14 cellular contexts compared by ENCODE assay signal in the genomic region with DNA sequence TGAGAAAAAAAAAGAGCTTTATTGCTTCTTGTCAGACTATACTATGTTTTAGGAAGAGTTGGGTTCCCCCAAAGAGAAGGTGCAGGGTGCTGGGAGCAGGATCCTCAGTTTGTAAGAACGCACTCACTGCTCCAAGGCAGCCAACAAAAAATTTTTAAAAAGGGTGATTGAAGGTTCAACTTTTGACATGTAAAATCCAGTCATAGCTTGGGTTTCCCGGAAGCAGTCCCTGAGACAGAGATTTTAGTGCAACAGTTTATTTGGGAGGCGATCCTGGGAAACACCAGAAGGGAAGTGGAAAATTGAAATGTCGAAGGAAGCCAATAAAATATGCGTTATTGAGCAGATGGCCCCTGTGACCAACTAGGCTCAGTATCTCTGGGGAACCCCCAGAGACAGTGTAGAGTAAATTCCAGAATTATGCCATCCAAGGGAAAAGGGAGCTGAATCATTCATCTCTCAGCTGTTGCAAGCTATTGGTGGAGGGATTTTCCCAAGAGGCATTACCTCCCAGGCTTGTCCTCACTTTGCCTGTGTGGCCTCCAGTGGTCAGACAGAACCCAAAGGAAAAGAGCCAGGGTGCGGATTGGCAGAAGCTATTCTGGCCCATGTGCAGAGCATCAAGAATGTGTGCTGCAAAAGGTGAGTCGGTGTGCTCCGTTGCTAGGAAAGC.
DNase-seq lines count a peak whose midpoint lies in the region; ATAC-seq, FAIRE-seq and TF ChIP-seq lines count a peak whose summit lies in the region.
"Had no signal": no experiment of that assay in that cellular context is flagged by ENCODE, and none has a peak within 500 bp of the region (broad histone marks: within the 10 kb centered on the region; RNA-seq: fewer than 3 reads in every experiment).

No MANE protein-coding gene starts in this region.

- no peak overlapping the region for H3K4me2 ChIP-seq in GM23248 (ENCODE audit: unreplicated experiment)
- no peak overlapping the region for H3K4me2 ChIP-seq in K562 (ENCODE audit: insufficient read depth, low read length)

- no TSS peak for BruUV-seq in K562 (replicated peaks; lab: Mats Ljungman, UMichigan)

- DNase-seq in GM23248, result peak; percentile 64
- no peak for DNase-seq in K562 (ENCODE audit: extremely low read depth in 1 of 4, low spot score in 3 of 4)
- peak; percentile 37 for DNase-seq in kidney glomerular epithelial cell (lab: John Stamatoyannopoulos, UW)
- DNase-seq in skeletal muscle cell (ENCODE audit: low read depth), result peak; percentile 12
- DNase-seq in T-helper 2 cell treated with Interferon-gamma antibody and Interleukin-4, amounts not matched to agents 5 μg/mL and 100 μg/mL, for 36 hours (ENCODE audit: low spot score), result no peak
- no peak for DNase-seq in activated naive CD4-positive, alpha-beta T cell treated with Interleukin-2 at 50 U/mL for 16 hours
- DNase-seq in AML-193 (lab: John Stamatoyannopoulos, UW), result no peak
- DNase-seq: activated naive CD4-positive, alpha-beta T cell treated with anti-CD3 and anti-CD28 coated beads, Interleukin-2, amount 50 U/mL, for 16 hours; caudate nucleus; hypothalamus; occipital lobe had no signal

- no peaks in the 10 kb centered on the region for H3F3A ChIP-seq in GM23248 (ENCODE audit: insufficient read depth)

- in situ Hi-C loops in GM23248 (cut with MboI), result no loop called here
- in situ Hi-C loops in K562 (cut with MboI), result no loop called here

- H3K9me3 Mint-ChIP-seq in T-helper 2 cell treated with Interferon-gamma antibody and Interleukin-4, amounts not matched to agents 5 μg/mL and 100 μg/mL, for 36 hours, result no peaks in the 10 kb centered on the region

- CTCF ChIA-PET in K562 (lab: Yijun Ruan, JAX; ENCODE audit: low intra/inter-chr PET ratio), result no interaction called here

- H3K27ac Mint-ChIP-seq in T-helper 2 cell treated with Interferon-gamma antibody and Interleukin-4, amounts not matched to agents 5 μg/mL and 100 μg/mL, for 36 hours, result no peak overlapping the region

- H3K36me3 Mint-ChIP-seq in T-helper 2 cell treated with Interferon-gamma antibody and Interleukin-4, amounts not matched to agents 5 μg/mL and 100 μg/mL, for 36 hours (ENCODE audit: low read depth), result no peaks in the 10 kb centered on the region

- H3K9me1 ChIP-seq in K562 (ENCODE audit: control insufficient read depth, insufficient read depth, low read length), result no peaks in the 10 kb centered on the region

- H3K4me1 ChIP-seq in GM23248 (ENCODE audit: insufficient read depth) (peaks cover 10% of the 10 kb centered on the region), K562 (replicated peaks in 1 of 2; ENCODE audit: control insufficient read depth in 2 of 2, insufficient read depth in 2 of 2, low read length in 2 of 2) (peaks cover 5 to 7% of the 10 kb centered on the region in 2 experiments; a peak in 4 of 5 replicates)

- H2AFZ ChIP-seq in GM23248 (no peak overlapping the region), K562 (ENCODE audit: low read depth, low read length) (0 out of 2 replicates have a peak overlapping the region, but pooled peaks have one; percentile 40)

- ATAC-seq in K562, result no peak; the same call in 2 of the 3 replicates
- no peak for ATAC-seq in HG02759 (IDR thresholded peaks at IDR 0.05; ENCODE audit: unreplicated experiment)

- H3K27me3 ChIP-seq in GM23248 (replicated peaks; ENCODE audit: insufficient read depth) (no peaks in the 10 kb centered on the region), K562 (ENCODE audit: control insufficient read depth in 2 of 2, insufficient read depth in 2 of 2, low read length in 2 of 2) (no peaks in the 10 kb centered on the region)

- FAIRE-seq in K562 (lab: Jason Lieb, UNC), result no peak
- FAIRE-seq: D721Med, endometrium had no signal

- TF ChIP-seq POLR2A in K562 (conservative IDR thresholded peaks at IDR 0.05), result no peak

- H3K4me3 ChIP-seq in GM23248 (no peak overlapping the region), K562 (no peak overlapping the region), skeletal muscle cell (ENCODE audit: low read depth, low read length) (no peak overlapping the region)

- TF ChIP-seq RAD21 in K562 (CRISPR knock-in tag; conservative IDR thresholded peaks at IDR 0.05 in 1 of 2, IDR thresholded peaks at IDR 0.05 in 1 of 2), result no peak

- H3K9me3 ChIP-seq in GM23248 (ENCODE audit: low read depth) (no peaks in the 10 kb centered on the region), K562 (replicated peaks; ENCODE audit: control insufficient read depth, insufficient read depth, low read depth, low read length) (no peaks in the 10 kb centered on the region)

- intact Hi-C loops in K562 (cut with micrococcal nuclease), result no loop called here

- no peak for TF ChIP-seq CTCF in K562 (IDR thresholded peaks at IDR 0.05 in 2 of 3, conservative IDR thresholded peaks at IDR 0.05 in 1 of 3; ENCODE audit: insufficient read depth in 2 of 3, low read depth in 1 of 3, low read length in 3 of 3)

- TF ChIP-seq EP300 in K562 (IDR thresholded peaks at IDR 0.05; ENCODE audit: low read length), result no peak

- H3K4me3 Mint-ChIP-seq in T-helper 2 cell treated with Interferon-gamma antibody and Interleukin-4, amounts not matched to agents 5 μg/mL and 100 μg/mL, for 36 hours, result no peak overlapping the region

- POLR2A ChIA-PET in K562 (lab: Yijun Ruan, JAX), result interaction anchor here (1.6 kb wide), 1 partner anchor 73 kb away, joined by 7 read pairs; the partner anchor contains the start of gene HS3ST3B1

- H3K4me1 Mint-ChIP-seq in T-helper 2 cell treated with Interferon-gamma antibody and Interleukin-4, amounts not matched to agents 5 μg/mL and 100 μg/mL, for 36 hours (ENCODE audit: low read depth), result no peaks in the 10 kb centered on the region

- no peaks in the 10 kb centered on the region for H3K27me3 Mint-ChIP-seq in T-helper 2 cell treated with Interferon-gamma antibody and Interleukin-4, amounts not matched to agents 5 μg/mL and 100 μg/mL, for 36 hours (ENCODE audit: low read depth)

- H3K9ac ChIP-seq in GM23248 (no peak overlapping the region), K562 (ENCODE audit: insufficient read depth in 1 of 2, low read depth in 2 of 2, low read length in 2 of 2) (no peak overlapping the region; a peak in 1 of 4 replicates)

- no peaks in the 10 kb centered on the region for H3K9me2 ChIP-seq in GM23248 (ENCODE audit: insufficient read depth)

- whole genome bisulfite sequencing in GM23248 (ENCODE audit: low coverage in 1 of 2, low lambda C conversion rate in 2 of 2, missing lambda C conversion rate in 2 of 2), 2 experiments, result 47 to 55% methylated on average over 8 of the region's 8 CpGs
- WGBS in K562 (ENCODE audit: insufficient coverage, low coverage, missing lambda C conversion rate), result 66% methylated on average over 7 of the region's 8 CpGs

- H3K79me2 ChIP-seq in GM23248 (ENCODE audit: insufficient read depth) (no peaks in the 10 kb centered on the region), K562 (ENCODE audit: control insufficient read depth, insufficient read depth, low read length) (no peaks in the 10 kb centered on the region)

- H3K36me3 ChIP-seq in GM23248 (ENCODE audit: low read depth) (no peaks in the 10 kb centered on the region), K562 (ENCODE audit: control insufficient read depth, insufficient read depth, low read length) (no peaks in the 10 kb centered on the region)

- H3K27ac ChIP-seq in GM23248, result no peak overlapping the region
- no peak overlapping the region for H3K27ac ChIP-seq in K562 (ENCODE audit: extremely low read depth, low read depth, low read length)

- no peaks in the 10 kb centered on the region for H4K20me1 ChIP-seq in GM23248 (ENCODE audit: insufficient read depth)
- no peaks in the 10 kb centered on the region for H4K20me1 ChIP-seq in K562 (replicated peaks; ENCODE audit: control insufficient read depth, insufficient read depth, low read length)

TF ChIP-seq in K562, 482 proteins besides CTCF, POLR2A, EP300 and RAD21:
- TF ChIP-seq ZNF445 (CRISPR knock-in tag; IDR thresholded peaks at IDR 0.05; ENCODE audit: low read depth) (no peak), RBM15 (IDR thresholded peaks at IDR 0.05; ENCODE audit: insufficient read depth, low read length) (no peak), ZNF121 (CRISPR knock-in tag; conservative IDR thresholded peaks at IDR 0.05) (no peak), ZNF324 (CRISPR knock-in tag; IDR thresholded peaks at IDR 0.05) (no peak), ZNF124 (CRISPR knock-in tag; IDR thresholded peaks at IDR 0.05) (no peak), HLTF (IDR thresholded peaks at IDR 0.05) (no peak)
- TF ChIP-seq, protein P1, sequence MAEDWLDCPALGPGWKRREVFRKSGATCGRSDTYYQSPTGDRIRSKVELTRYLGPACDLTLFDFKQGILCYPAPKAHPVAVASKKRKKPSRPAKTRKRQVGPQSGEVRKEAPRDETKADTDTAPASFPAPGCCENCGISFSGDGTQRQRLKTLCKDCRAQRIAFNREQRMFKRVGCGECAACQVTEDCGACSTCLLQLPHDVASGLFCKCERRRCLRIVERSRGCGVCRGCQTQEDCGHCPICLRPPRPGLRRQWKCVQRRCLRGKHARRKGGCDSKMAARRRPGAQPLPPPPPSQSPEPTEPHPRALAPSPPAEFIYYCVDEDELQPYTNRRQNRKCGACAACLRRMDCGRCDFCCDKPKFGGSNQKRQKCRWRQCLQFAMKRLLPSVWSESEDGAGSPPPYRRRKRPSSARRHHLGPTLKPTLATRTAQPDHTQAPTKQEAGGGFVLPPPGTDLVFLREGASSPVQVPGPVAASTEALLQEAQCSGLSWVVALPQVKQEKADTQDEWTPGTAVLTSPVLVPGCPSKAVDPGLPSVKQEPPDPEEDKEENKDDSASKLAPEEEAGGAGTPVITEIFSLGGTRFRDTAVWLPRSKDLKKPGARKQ (CRISPR knock-in tag; IDR thresholded peaks at IDR 0.05), result no peak
- TF ChIP-seq, protein P2, sequence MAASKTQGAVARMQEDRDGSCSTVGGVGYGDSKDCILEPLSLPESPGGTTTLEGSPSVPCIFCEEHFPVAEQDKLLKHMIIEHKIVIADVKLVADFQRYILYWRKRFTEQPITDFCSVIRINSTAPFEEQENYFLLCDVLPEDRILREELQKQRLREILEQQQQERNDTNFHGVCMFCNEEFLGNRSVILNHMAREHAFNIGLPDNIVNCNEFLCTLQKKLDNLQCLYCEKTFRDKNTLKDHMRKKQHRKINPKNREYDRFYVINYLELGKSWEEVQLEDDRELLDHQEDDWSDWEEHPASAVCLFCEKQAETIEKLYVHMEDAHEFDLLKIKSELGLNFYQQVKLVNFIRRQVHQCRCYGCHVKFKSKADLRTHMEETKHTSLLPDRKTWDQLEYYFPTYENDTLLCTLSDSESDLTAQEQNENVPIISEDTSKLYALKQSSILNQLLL (CRISPR knock-in tag; IDR thresholded peaks at IDR 0.05; ENCODE audit: borderline replicate concordance), result no peak

Comparison
In these comparisons a context has a peak if more than half of its experiments do, and no peak if none do; other contexts are left out.
1. DNase-seq: peak in GM23248 (single experiment), kidney glomerular epithelial cell (single experiment) and skeletal muscle cell (single experiment); none in K562 (0 of 4), T-helper 2 cell treated with Interferon-gamma antibody and Interleukin-4, amounts not matched to agents 5 μg/mL and 100 μg/mL, for 36 hours (single experiment), activated naive CD4-positive, alpha-beta T cell treated with Interleukin-2 at 50 U/mL for 16 hours (single experiment) and AML-193 (0 of 2).